Comparison of ENCODE assay signal across 25 cellular contexts in the genomic region with DNA sequence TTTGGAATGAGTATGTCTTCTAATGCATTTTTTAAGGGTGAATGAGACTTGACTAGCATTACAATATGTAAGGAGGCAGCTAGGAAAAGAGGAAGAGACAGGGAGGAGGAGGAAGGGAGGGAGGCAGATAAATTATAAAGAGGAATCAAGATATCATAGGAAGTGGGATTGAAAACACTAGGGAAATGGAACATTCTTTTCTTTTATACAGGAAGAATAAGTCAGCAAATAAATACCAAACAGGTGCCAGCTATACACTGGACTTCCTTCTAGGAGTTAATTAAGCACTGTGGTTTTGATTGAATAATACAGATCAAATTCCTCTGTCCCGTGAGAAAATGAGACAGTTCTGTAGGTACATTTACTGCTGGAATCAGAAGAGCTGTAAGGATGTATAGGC.
"Had no signal": no experiment of that assay in that cellular context is flagged by ENCODE, and none has a peak within 500 bp of the region (broad histone marks: within the 10 kb centered on the region; RNA-seq: fewer than 3 reads in every experiment).

No MANE protein-coding gene starts in this region.

- H3K4me3 Mint-ChIP-seq: activated CD4-positive, alpha-beta memory T cell treated with anti-CD3 and anti-CD28 coated beads for 36 hours; activated CD4-positive, alpha-beta T cell treated with anti-CD3 and anti-CD28 coated beads for 36 hours; activated CD4-positive, alpha-beta T cell treated with anti-CD3 and anti-CD28 coated beads, Interleukin-2, amount 10 ng/mL, durations not matched to agents 24 days and 14 days; activated naive CD4-positive, alpha-beta T cell treated with anti-CD3 and anti-CD28 coated beads, Interleukin-2, amount 10 ng/mL, durations not matched to agents 7 days and 5 days; activated naive CD8-positive, alpha-beta T cell treated with anti-CD3 and anti-CD28 coated beads, Interleukin-2, amount 10 ng/mL, durations not matched to agents 7 days and 5 days; activated T-cell treated with anti-CD3 and anti-CD28 coated beads, Interleukin-2, amount 50 U/mL, for 24 hours; activated T-cell treated with anti-CD3 and anti-CD28 coated beads, Interleukin-2, amount 50 U/mL, for 72 hours; T-cell had no signal

- H3K36me3 Mint-ChIP-seq: activated naive CD4-positive, alpha-beta T cell treated with anti-CD3 and anti-CD28 coated beads, Interleukin-2, amount 10 ng/mL, durations not matched to agents 7 days and 5 days; activated naive CD8-positive, alpha-beta T cell treated with anti-CD3 and anti-CD28 coated beads, Interleukin-2, amount 10 ng/mL, durations not matched to agents 7 days and 5 days; T-cell had no signal

- H3K4me1 Mint-ChIP-seq: activated CD4-positive, alpha-beta T cell treated with anti-CD3 and anti-CD28 coated beads for 36 hours; activated CD4-positive, alpha-beta T cell treated with anti-CD3 and anti-CD28 coated beads, Interleukin-2, amount 10 ng/mL, durations not matched to agents 24 days and 14 days; activated naive CD4-positive, alpha-beta T cell treated with anti-CD3 and anti-CD28 coated beads, Interleukin-2, amount 10 ng/mL, durations not matched to agents 7 days and 5 days; activated naive CD8-positive, alpha-beta T cell treated with anti-CD3 and anti-CD28 coated beads, Interleukin-2, amount 10 ng/mL, durations not matched to agents 7 days and 5 days had no signal

- ATAC-seq: activated CD4-positive, alpha-beta T cell treated with anti-CD3 and anti-CD28 coated beads for 36 hours; activated naive CD4-positive, alpha-beta T cell treated with anti-CD3 and anti-CD28 coated beads, Interleukin-2, amount 50 U/mL, for 72 hours; activated T-cell treated with anti-CD3 and anti-CD28 coated beads, Interleukin-2, amount 50 U/mL, for 72 hours; esophagus mucosa; heart right ventricle; T-cell had no signal

- H3K27ac Mint-ChIP-seq: activated CD4-positive, alpha-beta memory T cell treated with anti-CD3 and anti-CD28 coated beads for 36 hours; activated CD4-positive, alpha-beta T cell treated with anti-CD3 and anti-CD28 coated beads for 36 hours; activated CD4-positive, alpha-beta T cell treated with anti-CD3 and anti-CD28 coated beads, Interleukin-2, amount 10 ng/mL, durations not matched to agents 24 days and 14 days; activated naive CD4-positive, alpha-beta T cell treated with anti-CD3 and anti-CD28 coated beads, Interleukin-2, amount 10 ng/mL, durations not matched to agents 7 days and 5 days; activated naive CD4-positive, alpha-beta T cell treated with anti-CD3 and anti-CD28 coated beads, Interleukin-2, amount 50 U/mL, for 72 hours; activated naive CD8-positive, alpha-beta T cell treated with anti-CD3 and anti-CD28 coated beads, Interleukin-2, amount 10 ng/mL, durations not matched to agents 7 days and 5 days; activated T-cell treated with anti-CD3 and anti-CD28 coated beads, Interleukin-2, amount 50 U/mL, for 24 hours; activated T-cell treated with anti-CD3 and anti-CD28 coated beads, Interleukin-2, amount 50 U/mL, for 72 hours; T-cell had no signal

- H3K27me3 Mint-ChIP-seq: activated CD4-positive, alpha-beta memory T cell treated with anti-CD3 and anti-CD28 coated beads for 36 hours; activated CD4-positive, alpha-beta T cell treated with anti-CD3 and anti-CD28 coated beads, Interleukin-2, amount 10 ng/mL, durations not matched to agents 24 days and 14 days; activated naive CD4-positive, alpha-beta T cell treated with anti-CD3 and anti-CD28 coated beads, Interleukin-2, amount 10 ng/mL, durations not matched to agents 7 days and 5 days; activated naive CD8-positive, alpha-beta T cell treated with anti-CD3 and anti-CD28 coated beads, Interleukin-2, amount 10 ng/mL, durations not matched to agents 7 days and 5 days; activated T-cell treated with anti-CD3 and anti-CD28 coated beads, Interleukin-2, amount 50 U/mL, for 24 hours had no signal

- DNase-seq: activated CD4-positive, alpha-beta memory T cell treated with anti-CD3 and anti-CD28 coated beads for 36 hours; activated CD4-positive, alpha-beta T cell treated with anti-CD3 and anti-CD28 coated beads for 36 hours; activated CD4-positive, alpha-beta T cell treated with anti-CD3 and anti-CD28 coated beads, Interleukin-2, amount 10 ng/mL, durations not matched to agents 24 days and 14 days; activated CD4-positive, CD25-positive, alpha-beta regulatory T cell; activated CD4-positive, CD25-positive, alpha-beta regulatory T cell treated with anti-CD3 and anti-CD28 coated beads, Interleukin-2, amount 50 U/mL, for 72 hours; activated CD8-positive, alpha-beta memory T cell treated with anti-CD3 and anti-CD28 coated beads, Interleukin-2, amount 50 U/mL, for 48 hours; activated gamma-delta T cell; activated naive CD4-positive, alpha-beta T cell; activated naive CD4-positive, alpha-beta T cell treated with anti-CD3 and anti-CD28 coated beads, Interleukin-2, amount 10 ng/mL, durations not matched to agents 7 days and 5 days; activated naive CD8-positive, alpha-beta T cell treated with anti-CD3 and anti-CD28 coated beads, Interleukin-2, amount 10 ng/mL, durations not matched to agents 7 days and 5 days; activated T-cell treated with anti-CD3 and anti-CD28 coated beads for 4 hours; activated T-cell treated with anti-CD3 and anti-CD28 coated beads, Interleukin-2, amount 50 U/mL, for 24 hours; activated T-cell treated with anti-CD3 and anti-CD28 coated beads, Interleukin-2, amount 50 U/mL, for 72 hours; anterior cingulate cortex; brain microvascular endothelial cell; caudate nucleus; cortex of kidney; effector CD8-positive, alpha-beta T cell; glutamatergic neuron; heart right ventricle; SW 1271; T-cell; T-helper 2 cell had no signal
